ENCODE assay signal across 2 cellular contexts in genomic region chr2:219215871-219216536, GRCh38.
TF ChIP-seq lines count a peak whose summit lies in the region.

No MANE protein-coding gene starts in this region.

TF ChIP-seq in WTC11, 78 proteins besides CTCF, POLR2A, EP300 and RAD21:
- TF ChIP-seq ZNF232 (CRISPR knock-in tag; IDR thresholded peaks at IDR 0.05) (no peak), ZNF512 (CRISPR knock-in tag; IDR thresholded peaks at IDR 0.05; ENCODE audit: borderline replicate concordance) (no peak), STAT6 (CRISPR knock-in tag; conservative IDR thresholded peaks at IDR 0.05; ENCODE audit: low read depth) (no peak), MXD4 (CRISPR knock-in tag; IDR thresholded peaks at IDR 0.05; ENCODE audit: borderline replicate concordance) (no peak), ZNF532 (CRISPR knock-in tag; IDR thresholded peaks at IDR 0.05; ENCODE audit: borderline replicate concordance) (no peak), CDX4 (CRISPR knock-in tag; IDR thresholded peaks at IDR 0.05; ENCODE audit: borderline replicate concordance) (no peak), E2F4 (CRISPR knock-in tag; IDR thresholded peaks at IDR 0.05; ENCODE audit: borderline replicate concordance, low read depth) (no peak)

TF ChIP-seq in SK-N-SH, 30 proteins besides CTCF, POLR2A, EP300 and RAD21:
- TF ChIP-seq FOXM1 (IDR thresholded peaks at IDR 0.05; ENCODE audit: low read depth) (no peak), GATA2 (CRISPR knock-in tag; IDR thresholded peaks at IDR 0.05) (no peak), SMC3 (IDR thresholded peaks at IDR 0.05; ENCODE audit: low read depth, low read length) (no peak), TEAD4 (IDR thresholded peaks at IDR 0.05; ENCODE audit: borderline replicate concordance, insufficient read depth) (no peak), CHD2 (IDR thresholded peaks at IDR 0.05; ENCODE audit: low read length, partially characterized antibody) (no peak), RXRA (IDR thresholded peaks at IDR 0.05; ENCODE audit: borderline replicate concordance, low read depth) (no peak), GABPA (IDR thresholded peaks at IDR 0.05; ENCODE audit: low read depth) (no peak), YY1 (IDR thresholded peaks at IDR 0.05; ENCODE audit: low read depth) (no peak), FOXJ3 (CRISPR knock-in tag; IDR thresholded peaks at IDR 0.05) (no peak), USF2 (IDR thresholded peaks at IDR 0.05; ENCODE audit: borderline replicate concordance, low read depth, low read length) (no peak), MXI1 (IDR thresholded peaks at IDR 0.05; ENCODE audit: low read depth, low read length) (no peak), PBX3 (IDR thresholded peaks at IDR 0.05) (no peak), NRF1 (IDR thresholded peaks at IDR 0.05; ENCODE audit: low read depth, low read length) (no peak), EZH2phosphoT487 (IDR thresholded peaks at IDR 0.05; ENCODE audit: borderline replicate concordance, low read depth) (no peak), ZBTB33 (IDR thresholded peaks at IDR 0.05; ENCODE audit: borderline replicate concordance, low read depth) (no peak), REST (IDR thresholded peaks at IDR 0.05; ENCODE audit: low read depth, low read length) (no peak)
TF ChIP-seq in SK-N-SH: peak in this region for 0.
